Comparison of ENCODE assay signal across 16 cellular contexts in the genomic region with DNA sequence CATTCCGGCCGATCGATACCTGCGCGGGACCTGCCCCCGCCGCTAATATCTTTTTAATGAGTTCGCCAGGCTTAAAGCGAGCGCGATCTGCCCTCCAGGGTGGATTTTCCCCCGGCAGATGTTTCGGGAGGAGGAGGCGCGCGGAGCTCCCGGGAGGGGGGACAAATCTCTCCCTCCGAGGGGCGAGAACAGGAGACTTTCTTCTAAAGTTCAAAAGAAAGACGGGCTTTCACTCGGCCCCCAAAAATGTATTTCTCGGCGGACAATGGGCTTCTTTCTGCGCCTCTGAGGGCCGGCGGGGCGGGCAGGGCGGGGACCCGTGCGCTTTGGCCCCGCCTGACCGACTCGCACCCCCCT. TPM values are rescaled to one million over a fixed set of nuclear protein-coding genes. Genes with fewer than 3 reads are reported as not detected.
DNase-seq lines count a peak whose midpoint lies in the region; ATAC-seq, FAIRE-seq and TF ChIP-seq lines count a peak whose summit lies in the region.
"Had no signal": no experiment of that assay in that cellular context is flagged by ENCODE, and none has a peak within 500 bp of the region (broad histone marks: within the 10 kb centered on the region; RNA-seq: fewer than 3 reads in every experiment).

No MANE protein-coding gene starts in this region.

- no peaks in the 10 kb centered on the region; the same call in 1 of the 2 replicates for H3K9me3 ChIP-seq in HUES48 (ENCODE audit: control insufficient read depth, insufficient read depth, low read length)
- no peaks in the 10 kb centered on the region for H3K9me3 ChIP-seq in esophagus muscularis mucosa
- no peaks in the 10 kb centered on the region for H3K9me3 ChIP-seq in pancreas
- H3K9me3 ChIP-seq: neutrophil had no signal

- H3K79me2 ChIP-seq in ACC112 (ENCODE audit: control insufficient read depth, insufficient read depth, low read length, unreplicated experiment), result no peaks in the 10 kb centered on the region

- no peak overlapping the region for H3K27ac ChIP-seq in ACC112 (ENCODE audit: low read depth, low read length)
- H3K27ac ChIP-seq in HUES48 (ENCODE audit: low read depth, low read length), result no peak overlapping the region
- no peak overlapping the region for H3K27ac ChIP-seq in esophagus muscularis mucosa (replicated peaks in 1 of 4)
- no peak overlapping the region for H3K27ac ChIP-seq in pancreas
- H3K27ac ChIP-seq: neutrophil had no signal

- H3K4me1 ChIP-seq in ACC112 (ENCODE audit: control insufficient read depth, insufficient read depth, low read length, unreplicated experiment) (peaks cover 5% of the 10 kb centered on the region), HUES48 (ENCODE audit: control insufficient read depth, insufficient read depth, low read length) (peaks cover 19% of the 10 kb centered on the region), esophagus muscularis mucosa (peaks cover 53 to 63% (median 62%) of the 10 kb centered on the region in 4 donors), pancreas (peaks cover 0 to 23% (median 17%) of the 10 kb centered on the region in 3 donors)

- WGBS in esophagus muscularis mucosa, result under 1% methylated on average over 20 of the region's 33 CpGs
- WGBS in pancreas, 2 donors, result 1 to 2% methylated on average over 29 to 33 of the region's 33 CpGs

- TF ChIP-seq CTCF in esophagus muscularis mucosa (IDR thresholded peaks at IDR 0.05) (no peak), pancreas (IDR thresholded peaks at IDR 0.05) (no peak)

- no peak for FAIRE-seq in pancreas (lab: Jason Lieb, UNC)
- FAIRE-seq: endothelial cell of umbilical vein had no signal

- DNase-seq in esophagus muscularis mucosa (ENCODE audit: extremely low spot score) (no peak), pancreas (peak in 1 of 6 donors; percentile 48), OCI-M1 (lab: John Stamatoyannopoulos, UW) (no peak), DMS53 treated with DMSO at 0.1 percent for 48 hours (lab: John Stamatoyannopoulos, UW; ENCODE audit: unreplicated experiment) (no peak), NCI-H446 (lab: John Stamatoyannopoulos, UW) (no peak)
- DNase-seq: activated CD8-positive, alpha-beta T cell treated with anti-CD3 and anti-CD28 coated beads, Interleukin-2, amount 10 ng/mL, durations not matched to agents 7 days and 5 days; amygdala; CD4-positive, CD25-positive, alpha-beta regulatory T cell; MM.1S; T-cell had no signal

- H3K36me3 ChIP-seq in ACC112 (ENCODE audit: insufficient read depth, low read length) (no peaks in the 10 kb centered on the region), HUES48 (ENCODE audit: control insufficient read depth, insufficient read depth, low read length) (no peaks in the 10 kb centered on the region), esophagus muscularis mucosa (no peaks in the 10 kb centered on the region), pancreas (no peaks in the 10 kb centered on the region)
- H3K36me3 ChIP-seq: neutrophil had no signal

- no peak overlapping the region for H2AFZ ChIP-seq in ACC112 (ENCODE audit: low read length, unreplicated experiment)

- no peak for TF ChIP-seq EP300 in esophagus muscularis mucosa (IDR thresholded peaks at IDR 0.05)

- ATAC-seq in pancreas, result no peak
- ATAC-seq in GM21526 (IDR thresholded peaks at IDR 0.05; ENCODE audit: low FRiP score, unreplicated experiment), result no peak
- ATAC-seq: activated CD8-positive, alpha-beta T cell treated with anti-CD3 and anti-CD28 coated beads, Interleukin-2, amount 10 ng/mL, durations not matched to agents 7 days and 5 days; T-cell had no signal

- no peak for TF ChIP-seq POLR2A in esophagus muscularis mucosa (IDR thresholded peaks at IDR 0.05; ENCODE audit: low read depth)

- no peak overlapping the region for H3K9ac ChIP-seq in HUES48 (ENCODE audit: low read depth, low read length)

- peak overlapping the region; percentile 64 for H3K4me3 ChIP-seq in ACC112 (ENCODE audit: low read depth, low read length)
- peak overlapping the region; percentile 48; the same call in 1 of the 2 replicates for H3K4me3 ChIP-seq in HUES48 (ENCODE audit: low read depth, low read length)
- peak overlapping the region; percentile 42 to 58 (median 48) for H3K4me3 ChIP-seq in esophagus muscularis mucosa
- peak overlapping the region in 3 of 4 donors; percentile 5 to 50 (median 32) for H3K4me3 ChIP-seq in pancreas

- intact Hi-C loops in esophagus muscularis mucosa (cut with DNase I) (no loop called here), pancreas (cut with DNase I) (no loop called here)

- H3K27me3 ChIP-seq in ACC112 (ENCODE audit: insufficient read depth, low read length) (peaks cover 87% of the 10 kb centered on the region), HUES48 (ENCODE audit: control insufficient read depth, insufficient read depth, low read length) (peaks cover 100% of the 10 kb centered on the region), esophagus muscularis mucosa (peaks cover 30 to 100% (median 77%) of the 10 kb centered on the region in 4 donors), pancreas (peaks cover 7 to 72% (median 31%) of the 10 kb centered on the region in 4 donors)

RNA-seq across cellular contexts. Expression of gene PRDM12, which starts 4.1 kb away (rescaled TPM):
- total RNA-seq in esophagus muscularis mucosa (not detected), pancreas (under 1 TPM in 2 of 6 donors, not detected in 4; 0.06 TPM)
- polyA plus RNA-seq in pancreas, result under 1 TPM in 1 of 2 donors, not detected in 1; 0.02 TPM
- total RNA-seq: activated CD8-positive, alpha-beta T cell treated with anti-CD3 and anti-CD28 coated beads, Interleukin-2, amount 10 ng/mL, durations not matched to agents 7 days and 5 days; CD4-positive, CD25-positive, alpha-beta regulatory T cell; endothelial cell of umbilical vein; temporal lobe had no signal
- polyA plus RNA-seq: endothelial cell of umbilical vein had no signal

RNA-seq across cellular contexts. Expression of gene EXOSC2, which starts 33.3 kb away (rescaled TPM):
- total RNA-seq in esophagus muscularis mucosa (10 to 100 TPM; 12.7 to 21.6 (median 19.7) TPM), pancreas (10 to 100 TPM in 5 of 6 donors, 1 to 10 TPM in 1; 9.1 to 15.5 (median 11.6) TPM)
- polyA plus RNA-seq in pancreas, result 10 to 100 TPM in 1 of 2 donors, 1 to 10 TPM in 1; 9.1 to 14.1 TPM
